13 cellular contexts compared by ENCODE assay signal in the genomic region with DNA sequence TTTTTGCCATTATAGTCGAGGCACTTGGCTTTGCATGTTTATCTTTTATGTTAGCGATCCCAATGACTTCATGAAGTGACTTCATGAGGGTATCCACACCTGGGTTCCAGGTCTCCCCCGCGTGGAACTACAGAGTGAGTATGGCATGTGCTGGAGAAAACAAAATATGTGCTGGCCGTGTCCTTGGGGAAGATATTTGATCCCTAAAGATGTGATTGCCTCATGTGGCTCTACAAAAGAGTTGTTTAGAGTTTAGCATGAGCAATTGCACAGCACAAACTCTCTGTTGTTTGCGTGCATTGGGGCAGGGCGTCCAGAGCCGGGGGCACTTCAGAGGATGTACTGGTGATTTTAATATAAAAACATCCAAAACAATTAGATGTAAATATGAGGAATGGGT. TPM values are rescaled to one million over a fixed set of nuclear protein-coding genes. Genes with fewer than 3 reads are reported as not detected.
DNase-seq lines count a peak whose midpoint lies in the region; ATAC-seq and TF ChIP-seq lines count a peak whose summit lies in the region.
"Had no signal": no experiment of that assay in that cellular context is flagged by ENCODE, and none has a peak within 500 bp of the region (broad histone marks: within the 10 kb centered on the region; RNA-seq: fewer than 3 reads in every experiment).

No MANE protein-coding gene starts in this region.

- POLR2A ChIA-PET in T-cell (lab: Charles Lee) = no interaction called here

- no peaks in the 10 kb centered on the region for H3K27me3 Mint-ChIP-seq in IgD-negative memory B cell
- H3K27me3 Mint-ChIP-seq in T-helper 17 cell = no peaks in the 10 kb centered on the region
- H3K27me3 Mint-ChIP-seq in stimulated activated naive B cell treated with anti-CD40 and anti-IgM and Interleukin-4, amounts not matched to agents 10 μg/mL and 1 μg/mL and 100 μg/mL, for 72 hours = no peaks in the 10 kb centered on the region
- H3K27me3 Mint-ChIP-seq in T-cell = no peaks in the 10 kb centered on the region
- H3K27me3 Mint-ChIP-seq in natural killer cell (ENCODE audit: low read depth in 2 of 2) = no peaks in the 10 kb centered on the region
- H3K27me3 Mint-ChIP-seq: CD4-positive, alpha-beta T cell had no signal

- TF ChIP-seq CTCF in natural killer cell (IDR thresholded peaks at IDR 0.05) = no peak

- H3K36me3 Mint-ChIP-seq in IgD-negative memory B cell (peaks cover 8% of the 10 kb centered on the region), T-helper 17 cell (ENCODE audit: low read depth) (peaks cover 9% of the 10 kb centered on the region), T-cell (peaks cover 31% of the 10 kb centered on the region), natural killer cell (no peaks in the 10 kb centered on the region)
- peaks cover 50 to 56% of the 10 kb centered on the region in 2 donors for H3K36me3 Mint-ChIP-seq in stimulated activated naive B cell treated with anti-CD40 and anti-IgM and Interleukin-4, amounts not matched to agents 10 μg/mL and 1 μg/mL and 100 μg/mL, for 72 hours

- H3K27ac Mint-ChIP-seq in IgD-negative memory B cell (peak overlapping the region in 2 of 3 donors; percentile 59 to 67), T-helper 17 cell (peak overlapping the region; percentile 97), T-cell (peak overlapping the region in 1 of 2 donors; percentile 12), natural killer cell (no peak overlapping the region)
- peak overlapping the region; percentile 63 for H3K27ac Mint-ChIP-seq in stimulated activated naive B cell treated with anti-CD40 and anti-IgM and Interleukin-4, amounts not matched to agents 10 μg/mL and 1 μg/mL and 100 μg/mL, for 72 hours
- H3K27ac Mint-ChIP-seq: CD4-positive, alpha-beta T cell had no signal

- H3K4me3 Mint-ChIP-seq in IgD-negative memory B cell (peak overlapping the region in 1 of 4 donors; percentile 26), T-helper 17 cell (no peak overlapping the region), T-cell (no peak overlapping the region), natural killer cell (no peak overlapping the region)
- H3K4me3 Mint-ChIP-seq in stimulated activated naive B cell treated with anti-CD40 and anti-IgM and Interleukin-4, amounts not matched to agents 10 μg/mL and 1 μg/mL and 100 μg/mL, for 72 hours = no peak overlapping the region
- H3K4me3 Mint-ChIP-seq: CD4-positive, alpha-beta T cell had no signal

- H3K9me3 ChIP-seq in T-helper 17 cell (ENCODE audit: control insufficient read depth, low read length, poor library complexity, severe bottlenecking) = no peaks in the 10 kb centered on the region

- ATAC-seq in T-helper 17 cell = no peak
- no peak for ATAC-seq in stimulated activated naive B cell treated with anti-CD40 and anti-IgM and Interleukin-4, amounts not matched to agents 10 μg/mL and 1 μg/mL and 100 μg/mL, for 72 hours (replicated peaks)
- no peak for ATAC-seq in T-cell (replicated peaks in 1 of 4)
- ATAC-seq in natural killer cell = no peak
- no peak for ATAC-seq in HG03378 (IDR thresholded peaks at IDR 0.05; ENCODE audit: unreplicated experiment)
- ATAC-seq: HCT116 had no signal

- H3K4me1 Mint-ChIP-seq in IgD-negative memory B cell = peaks cover 29 to 34% (median 32%) of the 10 kb centered on the region in 3 donors
- peaks cover 31% of the 10 kb centered on the region for H3K4me1 Mint-ChIP-seq in T-helper 17 cell
- peaks cover 32 to 59% of the 10 kb centered on the region in 2 donors for H3K4me1 Mint-ChIP-seq in stimulated activated naive B cell treated with anti-CD40 and anti-IgM and Interleukin-4, amounts not matched to agents 10 μg/mL and 1 μg/mL and 100 μg/mL, for 72 hours
- peaks cover 62 to 64% (median 63%) of the 10 kb centered on the region in 3 donors for H3K4me1 Mint-ChIP-seq in T-cell
- H3K4me1 Mint-ChIP-seq in natural killer cell = peaks cover 57 to 59% of the 10 kb centered on the region in 2 donors

- DNase-seq in T-helper 17 cell (no peak), mesenteric fat pad (ENCODE audit: low spot score) (peak; percentile 41), T-cell (no peak), natural killer cell (no peak)
- DNase-seq in stimulated activated naive B cell treated with anti-CD40 and anti-IgM and Interleukin-4, amounts not matched to agents 10 μg/mL and 1 μg/mL and 100 μg/mL, for 72 hours = no peak
- DNase-seq: ACHN; Calu3; CD4-positive, alpha-beta T cell; DMS 273 treated with DMSO at 0.1 percent for 48 hours; GM23248 had no signal

- CTCF ChIA-PET in T-cell (lab: Charles Lee) = no interaction called here

- H3K9me3 Mint-ChIP-seq in IgD-negative memory B cell = no peaks in the 10 kb centered on the region
- H3K9me3 Mint-ChIP-seq in stimulated activated naive B cell treated with anti-CD40 and anti-IgM and Interleukin-4, amounts not matched to agents 10 μg/mL and 1 μg/mL and 100 μg/mL, for 72 hours = no peaks in the 10 kb centered on the region
- no peaks in the 10 kb centered on the region for H3K9me3 Mint-ChIP-seq in T-cell
- no peaks in the 10 kb centered on the region for H3K9me3 Mint-ChIP-seq in natural killer cell
- H3K9me3 Mint-ChIP-seq: CD4-positive, alpha-beta T cell had no signal

- intact Hi-C loops in natural killer cell (cut with micrococcal nuclease) = no loop called here

RNA-seq across cellular contexts. Expression of a gene that starts 4.8 kb away (rescaled TPM):
- 56.6 TPM for polyA plus RNA-seq in IgD-negative memory B cell
- total RNA-seq in T-helper 17 cell (10 to 100 TPM; 17.0 to 18.9 TPM), mesenteric fat pad (39.3 TPM), T-cell (10 to 100 TPM; 19.5 to 29.6 (median 25.6) TPM), natural killer cell (10 to 100 TPM; 18.4 to 27.8 (median 27.3) TPM)

RNA-seq across cellular contexts. Expression of a gene that starts 41.2 kb away (rescaled TPM):
- 57.2 TPM for polyA plus RNA-seq in IgD-negative memory B cell
- total RNA-seq in T-helper 17 cell = 10 to 100 TPM; 40.5 to 48.1 TPM
- total RNA-seq in mesenteric fat pad = 41.5 TPM
- 10 to 100 TPM; 43.7 to 80.1 (median 71.6) TPM for total RNA-seq in T-cell
- 100 to 1,000 TPM in 1 of 3 donors, 10 to 100 TPM in 2; 65.4 to 105 (median 70.9) TPM for total RNA-seq in natural killer cell

RNA-seq across cellular contexts. Expression of a gene that starts 53.8 kb away (rescaled TPM):
- polyA plus RNA-seq in IgD-negative memory B cell = 93.6 TPM
- total RNA-seq in T-helper 17 cell (10 to 100 TPM; 16.6 to 27.6 TPM), mesenteric fat pad (88.8 TPM), T-cell (10 to 100 TPM; 22.1 to 51.1 (median 45.6) TPM), natural killer cell (10 to 100 TPM; 15.0 to 21.3 (median 19.3) TPM)

Comparison
In these comparisons a context has a peak if more than half of its experiments do, and no peak if none do; other contexts are left out.
1. H3K27ac Mint-ChIP-seq: peak in IgD-negative memory B cell (2 of 3), T-helper 17 cell (single experiment) and stimulated activated naive B cell treated with anti-CD40 and anti-IgM and Interleukin-4, amounts not matched to agents 10 μg/mL and 1 μg/mL and 100 μg/mL, for 72 hours (single experiment); none in natural killer cell (0 of 2).